In the genomic region with DNA sequence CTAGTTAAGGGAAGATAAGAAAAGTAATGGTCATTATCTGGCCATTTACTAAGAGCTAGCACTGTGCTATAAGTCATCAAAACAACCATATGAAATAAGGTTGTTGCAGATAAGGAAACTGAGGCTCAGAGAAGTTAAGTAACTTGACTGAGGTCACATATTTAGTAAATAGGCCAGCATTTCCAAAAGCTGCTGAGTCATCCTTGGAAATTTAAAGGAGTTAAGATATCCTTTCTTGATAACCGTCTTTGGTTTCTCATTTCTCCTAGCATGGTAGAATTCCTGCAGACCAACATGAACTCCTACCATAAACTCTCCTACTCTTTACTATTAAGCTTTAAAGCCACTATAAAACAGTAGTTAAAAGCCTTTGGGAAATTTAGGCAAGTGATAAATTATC, we compare ENCODE assay signal across 21 cellular contexts.
A peak's percentile ranks its signal among the peaks of the same experiment; 100 is the strongest.
DNase-seq lines count a peak whose midpoint lies in the region; ATAC-seq, FAIRE-seq and TF ChIP-seq lines count a peak whose summit lies in the region.
"Had no signal": no experiment of that assay in that cellular context is flagged by ENCODE, and none has a peak within 500 bp of the region (broad histone marks: within the 10 kb centered on the region; RNA-seq: fewer than 3 reads in every experiment).

No MANE protein-coding gene starts in this region.

- no peak overlapping the region for H3K23ac ChIP-seq in mesenchymal stem cell (ENCODE audit: low read length in 2 of 2)

- H3K27me3 Mint-ChIP-seq in activated CD4-positive, alpha-beta T cell treated with anti-CD3 and anti-CD28 coated beads for 36 hours: no peaks in the 10 kb centered on the region
- H3K27me3 Mint-ChIP-seq: B cell, IgD-negative memory B cell had no signal

- in situ Hi-C loops in HepG2 (cut with HindIII; ENCODE audit: extremely low pct_ligation_motif_present, low pct_unique_long_range_greater_than_20kb) (no loop called here), K562 (cut with MboI) (no loop called here)

- no peak overlapping the region for H2AK5ac ChIP-seq in mesenchymal stem cell (ENCODE audit: low read length, severe bottlenecking)

- POLR2A ChIA-PET in HepG2 (lab: Yijun Ruan, JAX) (no interaction called here), K562 (lab: Yijun Ruan, JAX) (no interaction called here)
- POLR2A ChIA-PET in activated CD4-positive, alpha-beta T cell treated with anti-CD3 and anti-CD28 coated beads for 36 hours (lab: Charles Lee): interaction anchor here (0.6 kb wide), 1 partner anchor 27 kb away, joined by 5 read pairs; no protein-coding TSS in a partner anchor

- no peak overlapping the region for H2BK5ac ChIP-seq in mesenchymal stem cell (ENCODE audit: low read depth, low read length, poor library complexity, severe bottlenecking)

- no peak overlapping the region for H2BK12ac ChIP-seq in mesenchymal stem cell (ENCODE audit: low read length in 2 of 2)

- TF ChIP-seq CTCF in HepG2 (CRISPR knock-in tag; IDR thresholded peaks at IDR 0.05): no peak
- TF ChIP-seq CTCF in right lobe of liver (IDR thresholded peaks at IDR 0.05): no peak
- no peak for TF ChIP-seq CTCF in K562 (IDR thresholded peaks at IDR 0.05 in 2 of 3, conservative IDR thresholded peaks at IDR 0.05 in 1 of 3; ENCODE audit: insufficient read depth in 2 of 3, low read depth in 1 of 3, low read length in 3 of 3)

- H3K4ac ChIP-seq in mesenchymal stem cell (ENCODE audit: low read depth in 1 of 2, low read length in 2 of 2): no peak overlapping the region

- no peak overlapping the region for H4K8ac ChIP-seq in mesenchymal stem cell (ENCODE audit: low read length)

- H3K27ac ChIP-seq in HepG2 (ENCODE audit: extremely low read length, insufficient read depth, low read length) (no peak overlapping the region), right lobe of liver (no peak overlapping the region), K562 (ENCODE audit: extremely low read depth, low read depth, low read length) (no peak overlapping the region), mesenchymal stem cell (ENCODE audit: low read length, poor library complexity, severe bottlenecking) (no peak overlapping the region)
- H3K27ac ChIP-seq: 22Rv1; BLaER1 treated with 17β-estradiol and CSF1 and Interleukin-3, amounts not matched to agents 10 nM and 100 nM; HL-60 had no signal

- H3K79me2 ChIP-seq in HepG2 (ENCODE audit: insufficient read depth, low read length) (no peaks in the 10 kb centered on the region), K562 (ENCODE audit: control insufficient read depth, insufficient read depth, low read length) (no peaks in the 10 kb centered on the region)

- no peak for TF ChIP-seq EP300 in HepG2 (IDR thresholded peaks at IDR 0.05; ENCODE audit: low read depth in 2 of 2, low read length in 2 of 2)
- no peak for TF ChIP-seq EP300 in HepG2 (CRISPR knock-in tag; IDR thresholded peaks at IDR 0.05; ENCODE audit: borderline replicate concordance)
- no peak for TF ChIP-seq EP300 in K562 (IDR thresholded peaks at IDR 0.05; ENCODE audit: low read length)

- no peaks in the 10 kb centered on the region for H3K9me1 ChIP-seq in K562 (ENCODE audit: control insufficient read depth, insufficient read depth, low read length)

- intact Hi-C loops in HepG2 (cut with micrococcal nuclease; ENCODE audit: unreplicated experiment): no loop called here
- intact Hi-C loops in right lobe of liver (cut with DNase I): no loop called here
- intact Hi-C loops in K562 (cut with micrococcal nuclease): no loop called here
- intact Hi-C loops in activated CD4-positive, alpha-beta T cell treated with anti-CD3 and anti-CD28 coated beads for 36 hours (cut with DNase I, micrococcal nuclease): no loop called here

- no peak overlapping the region for H3K18ac ChIP-seq in mesenchymal stem cell (ENCODE audit: low read depth in 1 of 2, low read length in 2 of 2)

- H2BK15ac ChIP-seq in mesenchymal stem cell (ENCODE audit: low read depth, poor library complexity, severe bottlenecking): no peak overlapping the region

- 70% methylated on average over 1 of the region's 1 CpG for WGBS in HepG2 (ENCODE audit: low lambda C conversion rate)
- WGBS in right lobe of liver (ENCODE audit: insufficient coverage, low coverage, low lambda C conversion rate, missing lambda C conversion rate): 79% methylated on average over 1 of the region's 1 CpG
- WGBS in K562 (ENCODE audit: insufficient coverage, low coverage, missing lambda C conversion rate): 0% methylated on average over 1 of the region's 1 CpG
- 71% methylated on average over 1 of the region's 1 CpG for WGBS in mesenchymal stem cell

- no peak overlapping the region for H3K27ac Mint-ChIP-seq in activated CD4-positive, alpha-beta T cell treated with anti-CD3 and anti-CD28 coated beads for 36 hours
- H3K27ac Mint-ChIP-seq: B cell; CD8-positive, alpha-beta T cell; H9; IgD-negative memory B cell had no signal

- no peaks in the 10 kb centered on the region for H4K20me1 ChIP-seq in HepG2 (ENCODE audit: insufficient read depth, low read length)
- H4K20me1 ChIP-seq in K562 (replicated peaks; ENCODE audit: control insufficient read depth, insufficient read depth, low read length): no peaks in the 10 kb centered on the region
- H4K20me1 ChIP-seq: BLaER1 treated with 17β-estradiol and CSF1 and Interleukin-3, amounts not matched to agents 10 nM and 100 nM had no signal

- H3K14ac ChIP-seq in mesenchymal stem cell (ENCODE audit: low read length in 2 of 2): no peak overlapping the region

- H3K9me3 Mint-ChIP-seq in activated CD4-positive, alpha-beta T cell treated with anti-CD3 and anti-CD28 coated beads for 36 hours (ENCODE audit: low read depth): peaks cover 3% of the 10 kb centered on the region
- H3K9me3 Mint-ChIP-seq: CD8-positive, alpha-beta T cell; H9 had no signal

- CTCF ChIA-PET in HepG2 (lab: Yijun Ruan, JAX; ENCODE audit: low intra/inter-chr PET ratio, low total read pairs): no interaction called here
- CTCF ChIA-PET in K562 (lab: Yijun Ruan, JAX; ENCODE audit: low intra/inter-chr PET ratio): no interaction called here
- CTCF ChIA-PET in activated CD4-positive, alpha-beta T cell treated with anti-CD3 and anti-CD28 coated beads for 36 hours (lab: Charles Lee): no interaction called here

- no peak overlapping the region for H3K4me3 Mint-ChIP-seq in activated CD4-positive, alpha-beta T cell treated with anti-CD3 and anti-CD28 coated beads for 36 hours
- H3K4me3 Mint-ChIP-seq: B cell; CD8-positive, alpha-beta T cell; H9; IgD-negative memory B cell had no signal

- no peak overlapping the region for H4K91ac ChIP-seq in mesenchymal stem cell (ENCODE audit: low read length)

- no peaks in the 10 kb centered on the region for H3K79me1 ChIP-seq in mesenchymal stem cell (replicated peaks; ENCODE audit: low read length, poor library complexity, severe bottlenecking)

- H2BK120ac ChIP-seq in mesenchymal stem cell (ENCODE audit: low read depth, low read length): no peak overlapping the region

- FAIRE-seq in HepG2 (lab: Jason Lieb, UNC): no peak
- no peak for FAIRE-seq in K562 (lab: Jason Lieb, UNC)
- FAIRE-seq: GM12878 had no signal

- H3K27me3 ChIP-seq in HepG2 (ENCODE audit: control insufficient read depth in 1 of 2, insufficient read depth in 2 of 2, low read length in 2 of 2) (no peaks in the 10 kb centered on the region), right lobe of liver (no peaks in the 10 kb centered on the region), K562 (ENCODE audit: control insufficient read depth in 2 of 2, insufficient read depth in 2 of 2, low read length in 2 of 2) (no peaks in the 10 kb centered on the region), mesenchymal stem cell (ENCODE audit: control insufficient read depth in 1 of 2, insufficient read depth in 1 of 2, low read length in 2 of 2) (no peaks in the 10 kb centered on the region)
- H3K27me3 ChIP-seq: BLaER1 treated with 17β-estradiol and CSF1 and Interleukin-3, amounts not matched to agents 10 nM and 100 nM had no signal

- H3K9ac ChIP-seq in HepG2 (ENCODE audit: insufficient read depth, low read depth, low read length) (no peak overlapping the region), K562 (ENCODE audit: insufficient read depth in 1 of 2, low read depth in 2 of 2, low read length in 2 of 2) (no peak overlapping the region), mesenchymal stem cell (ENCODE audit: low read length) (peak overlapping the region; percentile 36)
- H3K9ac ChIP-seq: BLaER1 treated with 17β-estradiol and CSF1 and Interleukin-3, amounts not matched to agents 10 nM and 100 nM had no signal

- H3K9me3 ChIP-seq in HepG2 (ENCODE audit: low read length) (no peaks in the 10 kb centered on the region), right lobe of liver (no peaks in the 10 kb centered on the region), K562 (replicated peaks; ENCODE audit: control insufficient read depth, insufficient read depth, low read depth, low read length) (no peaks in the 10 kb centered on the region), mesenchymal stem cell (ENCODE audit: control insufficient read depth, low read length) (no peaks in the 10 kb centered on the region)
- H3K9me3 ChIP-seq: BLaER1 treated with 17β-estradiol and CSF1 and Interleukin-3, amounts not matched to agents 10 nM and 100 nM had no signal

- H3K36me3 ChIP-seq in HepG2 (replicated peaks in 1 of 2; ENCODE audit: control insufficient read depth in 1 of 2, insufficient read depth in 2 of 2, low read length in 2 of 2) (no peaks in the 10 kb centered on the region), right lobe of liver (no peaks in the 10 kb centered on the region), K562 (ENCODE audit: control insufficient read depth, insufficient read depth, low read length) (no peaks in the 10 kb centered on the region), mesenchymal stem cell (ENCODE audit: control insufficient read depth in 1 of 2, insufficient read depth in 2 of 2, low read depth in 1 of 2, low read length in 2 of 2) (no peaks in the 10 kb centered on the region)
- H3K36me3 ChIP-seq: BLaER1 treated with 17β-estradiol and CSF1 and Interleukin-3, amounts not matched to agents 10 nM and 100 nM had no signal

- BruUV-seq in HepG2 (replicated peaks; lab: Mats Ljungman, UMichigan): no TSS peak
- BruUV-seq in K562 (replicated peaks; lab: Mats Ljungman, UMichigan): no TSS peak

- DNase-seq in HepG2 (ENCODE audit: low spot score): no peak
- DNase-seq in right lobe of liver: no peak
- DNase-seq in K562 (ENCODE audit: extremely low read depth in 1 of 4, low spot score in 3 of 4): no peak
- DNase-seq in mesenchymal stem cell: no peak
- no peak for DNase-seq in SHP77 (lab: John Stamatoyannopoulos, UW)
- no peak for DNase-seq in activated CD4-positive, alpha-beta T cell treated with anti-CD3 and anti-CD28 coated beads for 36 hours
- DNase-seq: Calu3; CD8-positive, alpha-beta T cell; DMS79 treated with DMSO at 0.1 percent for 48 hours; EL; GOT3; H9; KG1 had no signal

- no peaks in the 10 kb centered on the region for H3K36me3 Mint-ChIP-seq in activated CD4-positive, alpha-beta T cell treated with anti-CD3 and anti-CD28 coated beads for 36 hours (ENCODE audit: low read depth)
- H3K36me3 Mint-ChIP-seq: CD8-positive, alpha-beta T cell had no signal

- TF ChIP-seq RAD21 in HepG2 (CRISPR knock-in tag; IDR thresholded peaks at IDR 0.05) (no peak), K562 (CRISPR knock-in tag; conservative IDR thresholded peaks at IDR 0.05 in 1 of 2, IDR thresholded peaks at IDR 0.05 in 1 of 2) (no peak)

- no peak for TF ChIP-seq POLR2A in HepG2 (IDR thresholded peaks at IDR 0.05; ENCODE audit: insufficient read depth in 1 of 2, low read depth in 2 of 2, low read length in 2 of 2)
- no peak for TF ChIP-seq POLR2A in right lobe of liver (IDR thresholded peaks at IDR 0.05)
- TF ChIP-seq POLR2A in K562 (conservative IDR thresholded peaks at IDR 0.05): no peak

- no peak overlapping the region for H2AFZ ChIP-seq in HepG2 (ENCODE audit: low read length)
- H2AFZ ChIP-seq in K562 (ENCODE audit: low read depth, low read length): no peak overlapping the region
- no peak overlapping the region for H2AFZ ChIP-seq in mesenchymal stem cell (ENCODE audit: low read depth, low read length)

- H3K4me1 Mint-ChIP-seq in activated CD4-positive, alpha-beta T cell treated with anti-CD3 and anti-CD28 coated beads for 36 hours: no peaks in the 10 kb centered on the region
- H3K4me1 Mint-ChIP-seq: B cell, H9 had no signal

- no peak overlapping the region for H3K4me2 ChIP-seq in HepG2 (ENCODE audit: low read depth, low read length)
- H3K4me2 ChIP-seq in K562 (ENCODE audit: insufficient read depth, low read length): no peak overlapping the region
- no peak overlapping the region for H3K4me2 ChIP-seq in mesenchymal stem cell (ENCODE audit: low read length, poor library complexity, severe bottlenecking)
- H3K4me2 ChIP-seq: BLaER1 treated with 17β-estradiol and CSF1 and Interleukin-3, amounts not matched to agents 10 nM and 100 nM had no signal

- H3K4me1 ChIP-seq in HepG2 (ENCODE audit: insufficient read depth, low read length) (no peaks in the 10 kb centered on the region), right lobe of liver (no peaks in the 10 kb centered on the region), K562 (replicated peaks in 1 of 2; ENCODE audit: control insufficient read depth in 2 of 2, insufficient read depth in 2 of 2, low read length in 2 of 2) (no peaks in the 10 kb centered on the region), mesenchymal stem cell (ENCODE audit: control insufficient read depth, insufficient read depth, low read depth, low read length) (no peaks in the 10 kb centered on the region)
- H3K4me1 ChIP-seq: BLaER1 treated with 17β-estradiol and CSF1 and Interleukin-3, amounts not matched to agents 10 nM and 100 nM had no signal

- H3K4me3 ChIP-seq in HepG2 (replicated peaks in 1 of 3; ENCODE audit: insufficient read depth in 1 of 3, low read depth in 2 of 3, low read length in 3 of 3) (no peak overlapping the region), right lobe of liver (no peak overlapping the region), K562 (no peak overlapping the region), mesenchymal stem cell (ENCODE audit: insufficient read depth in 1 of 2, low read depth in 1 of 2, low read length in 2 of 2) (no peak overlapping the region)
- H3K4me3 ChIP-seq: BLaER1 treated with 17β-estradiol and CSF1 and Interleukin-3, amounts not matched to agents 10 nM and 100 nM; GM12878 had no signal

- ATAC-seq in HepG2 (no peak), right lobe of liver (no peak), K562 (no peak), GM19035 (IDR thresholded peaks at IDR 0.05; ENCODE audit: unreplicated experiment) (no peak), GM21619 (IDR thresholded peaks at IDR 0.05; ENCODE audit: unreplicated experiment) (no peak)
- ATAC-seq in activated CD4-positive, alpha-beta T cell treated with anti-CD3 and anti-CD28 coated beads for 36 hours: no peak
- ATAC-seq: CD8-positive, alpha-beta T cell; GM12878 had no signal
